In the genomic region with DNA sequence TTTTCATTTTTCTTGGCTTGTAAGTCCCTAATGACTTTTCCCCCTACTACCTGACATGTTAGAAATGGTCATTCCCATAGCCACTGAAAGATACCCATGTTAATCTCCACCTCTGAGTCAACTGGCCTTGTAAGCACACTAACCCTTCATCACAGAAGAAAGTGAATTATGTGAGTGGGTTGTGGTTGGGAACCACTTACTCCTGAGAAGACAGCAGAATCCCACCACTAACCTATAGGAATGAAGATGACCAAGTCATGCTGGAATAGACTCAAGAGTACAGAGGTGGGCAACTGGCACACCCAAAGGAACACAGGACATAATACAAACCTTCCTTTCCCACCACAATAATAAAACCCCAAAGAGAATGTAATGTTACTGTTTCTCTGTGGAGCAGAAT, we compare ENCODE assay signal across 12 cellular contexts. TPM values are rescaled to one million over a fixed set of nuclear protein-coding genes. Genes with fewer than 3 reads are reported as not detected.
A peak's percentile ranks its signal among the peaks of the same experiment; 100 is the strongest.
DNase-seq lines count a peak whose midpoint lies in the region; ATAC-seq and TF ChIP-seq lines count a peak whose summit lies in the region.
"Had no signal": no experiment of that assay in that cellular context is flagged by ENCODE, and none has a peak within 500 bp of the region (broad histone marks: within the 10 kb centered on the region; RNA-seq: fewer than 3 reads in every experiment).

No MANE protein-coding gene starts in this region.

- H3K4me3 ChIP-seq in dorsolateral prefrontal cortex = peak overlapping the region in 24 of 59 donors; percentile 8 to 54 (median 31)
- no peak overlapping the region for H3K4me3 ChIP-seq in upper lobe of left lung

- no peak for TF ChIP-seq EP300 in upper lobe of left lung (IDR thresholded peaks at IDR 0.05)

- H3K27me3 Mint-ChIP-seq in activated naive CD8-positive, alpha-beta T cell treated with anti-CD3 and anti-CD28 coated beads, Interleukin-2, amount 50 U/mL, for 24 hours = peaks cover 3% of the 10 kb centered on the region
- H3K27me3 Mint-ChIP-seq in activated naive CD8-positive, alpha-beta T cell treated with anti-CD3 and anti-CD28 coated beads for 36 hours = peaks cover 14% of the 10 kb centered on the region
- no peaks in the 10 kb centered on the region for H3K27me3 Mint-ChIP-seq in osteocyte (ENCODE audit: unreplicated experiment)
- peaks cover 10 to 15% of the 10 kb centered on the region in 2 donors for H3K27me3 Mint-ChIP-seq in natural killer cell treated with Interleukin-12 subunit alpha and Interleukin-12 subunit beta and Interleukin-15 and Interleukin-18, amount 100 ng/mL, for 72 hours
- H3K27me3 Mint-ChIP-seq: progenitor cell of endocrine pancreas had no signal

- H3K27me3 ChIP-seq in dorsolateral prefrontal cortex = no peaks in the 10 kb centered on the region
- H3K27me3 ChIP-seq in upper lobe of left lung = no peaks in the 10 kb centered on the region

- peaks cover 0 to 3% (median 0%) of the 10 kb centered on the region in 4 donors for H3K9me3 ChIP-seq in upper lobe of left lung

- H3K4me1 ChIP-seq in upper lobe of left lung = peaks cover 26 to 50% (median 38%) of the 10 kb centered on the region in 4 donors

- ATAC-seq in activated naive CD8-positive, alpha-beta T cell treated with anti-CD3 and anti-CD28 coated beads, Interleukin-2, amount 50 U/mL, for 24 hours = no peak
- no peak for ATAC-seq in upper lobe of left lung (ENCODE audit: low FRiP score in 2 of 2)
- no peak for ATAC-seq in natural killer cell treated with Interleukin-12 subunit alpha and Interleukin-12 subunit beta and Interleukin-15 and Interleukin-18, amount 100 ng/mL, for 72 hours
- ATAC-seq: activated CD8-positive, alpha-beta T cell treated with anti-CD3 and anti-CD28 coated beads, Interleukin-2, amount 10 ng/mL, durations not matched to agents 7 days and 5 days had no signal

- TF ChIP-seq CTCF in dorsolateral prefrontal cortex (IDR thresholded peaks at IDR 0.05 in 54 of 56, conservative IDR thresholded peaks at IDR 0.05 in 2 of 56; ENCODE audit: low read depth in 1 of 56, partially characterized antibody in 56 of 56) (no peak), osteocyte (IDR thresholded peaks at IDR 0.05) (no peak), upper lobe of left lung (IDR thresholded peaks at IDR 0.05) (no peak)

- DNase-seq in activated naive CD8-positive, alpha-beta T cell treated with anti-CD3 and anti-CD28 coated beads, Interleukin-2, amount 50 U/mL, for 24 hours = no peak
- DNase-seq in activated naive CD8-positive, alpha-beta T cell treated with anti-CD3 and anti-CD28 coated beads for 36 hours = no peak
- DNase-seq in dorsolateral prefrontal cortex = no peak
- DNase-seq in osteocyte (ENCODE audit: extremely low spot score, unreplicated experiment) = no peak
- DNase-seq in upper lobe of left lung = no peak
- DNase-seq in natural killer cell treated with Interleukin-12 subunit alpha and Interleukin-12 subunit beta and Interleukin-15 and Interleukin-18, amount 100 ng/mL, for 72 hours (ENCODE audit: low spot score) = no peak
- no peak for DNase-seq in NK-92 treated with Interleukin-12 subunit alpha and Interleukin-12 subunit beta, amount 100 ng/mL, for 24 hours (lab: John Stamatoyannopoulos, UW)
- DNase-seq in NOMO-1 treated with DMSO at 0.1 percent for 48 hours (lab: John Stamatoyannopoulos, UW; ENCODE audit: unreplicated experiment) = no peak
- DNase-seq: activated CD8-positive, alpha-beta T cell treated with anti-CD3 and anti-CD28 coated beads, Interleukin-2, amount 10 ng/mL, durations not matched to agents 7 days and 5 days; glutamatergic neuron had no signal

- H3K27ac Mint-ChIP-seq in activated naive CD8-positive, alpha-beta T cell treated with anti-CD3 and anti-CD28 coated beads, Interleukin-2, amount 50 U/mL, for 24 hours = peak overlapping the region; percentile 1
- no peak overlapping the region for H3K27ac Mint-ChIP-seq in activated naive CD8-positive, alpha-beta T cell treated with anti-CD3 and anti-CD28 coated beads for 36 hours
- H3K27ac Mint-ChIP-seq in osteocyte (ENCODE audit: unreplicated experiment) = peak overlapping the region; percentile 88
- no peak overlapping the region for H3K27ac Mint-ChIP-seq in natural killer cell treated with Interleukin-12 subunit alpha and Interleukin-12 subunit beta and Interleukin-15 and Interleukin-18, amount 100 ng/mL, for 72 hours
- H3K27ac Mint-ChIP-seq: activated CD8-positive, alpha-beta T cell treated with anti-CD3 and anti-CD28 coated beads, Interleukin-2, amount 10 ng/mL, durations not matched to agents 7 days and 5 days; memory B cell had no signal

- intact Hi-C loops in dorsolateral prefrontal cortex (cut with DNase I) = loop anchor here (2.0 to 5.0 kb wide), 4 partner anchors 44 to 71 kb away; a partner anchor contains a TSS

- no peaks in the 10 kb centered on the region for H3K36me3 ChIP-seq in upper lobe of left lung

- H3K4me3 Mint-ChIP-seq in activated naive CD8-positive, alpha-beta T cell treated with anti-CD3 and anti-CD28 coated beads, Interleukin-2, amount 50 U/mL, for 24 hours = no peak overlapping the region
- no peak overlapping the region for H3K4me3 Mint-ChIP-seq in activated naive CD8-positive, alpha-beta T cell treated with anti-CD3 and anti-CD28 coated beads for 36 hours
- H3K4me3 Mint-ChIP-seq in osteocyte (ENCODE audit: unreplicated experiment) = no peak overlapping the region
- no peak overlapping the region for H3K4me3 Mint-ChIP-seq in natural killer cell treated with Interleukin-12 subunit alpha and Interleukin-12 subunit beta and Interleukin-15 and Interleukin-18, amount 100 ng/mL, for 72 hours
- H3K4me3 Mint-ChIP-seq: activated CD8-positive, alpha-beta T cell treated with anti-CD3 and anti-CD28 coated beads, Interleukin-2, amount 10 ng/mL, durations not matched to agents 7 days and 5 days; memory B cell had no signal

- peaks cover 4% of the 10 kb centered on the region for H3K36me3 Mint-ChIP-seq in activated naive CD8-positive, alpha-beta T cell treated with anti-CD3 and anti-CD28 coated beads, Interleukin-2, amount 50 U/mL, for 24 hours (ENCODE audit: low read depth)
- no peaks in the 10 kb centered on the region for H3K36me3 Mint-ChIP-seq in activated naive CD8-positive, alpha-beta T cell treated with anti-CD3 and anti-CD28 coated beads for 36 hours
- H3K36me3 Mint-ChIP-seq in osteocyte (ENCODE audit: unreplicated experiment) = peaks cover 26% of the 10 kb centered on the region
- H3K36me3 Mint-ChIP-seq in natural killer cell treated with Interleukin-12 subunit alpha and Interleukin-12 subunit beta and Interleukin-15 and Interleukin-18, amount 100 ng/mL, for 72 hours = no peaks in the 10 kb centered on the region

- peaks cover 10% of the 10 kb centered on the region for H3K4me1 Mint-ChIP-seq in activated naive CD8-positive, alpha-beta T cell treated with anti-CD3 and anti-CD28 coated beads, Interleukin-2, amount 50 U/mL, for 24 hours
- H3K4me1 Mint-ChIP-seq in activated naive CD8-positive, alpha-beta T cell treated with anti-CD3 and anti-CD28 coated beads for 36 hours = peaks cover 6% of the 10 kb centered on the region
- peaks cover 50% of the 10 kb centered on the region for H3K4me1 Mint-ChIP-seq in osteocyte (ENCODE audit: unreplicated experiment)
- peaks cover 0 to 10% of the 10 kb centered on the region in 2 donors for H3K4me1 Mint-ChIP-seq in natural killer cell treated with Interleukin-12 subunit alpha and Interleukin-12 subunit beta and Interleukin-15 and Interleukin-18, amount 100 ng/mL, for 72 hours (ENCODE audit: low read depth in 2 of 2)

- peak overlapping the region; percentile 9 to 91 (median 75) for H3K27ac ChIP-seq in dorsolateral prefrontal cortex
- peak overlapping the region; percentile 78 to 92 (median 89) for H3K27ac ChIP-seq in upper lobe of left lung

- H3K9me3 Mint-ChIP-seq in activated naive CD8-positive, alpha-beta T cell treated with anti-CD3 and anti-CD28 coated beads, Interleukin-2, amount 50 U/mL, for 24 hours = peaks cover 20% of the 10 kb centered on the region
- peaks cover 9% of the 10 kb centered on the region for H3K9me3 Mint-ChIP-seq in activated naive CD8-positive, alpha-beta T cell treated with anti-CD3 and anti-CD28 coated beads for 36 hours
- peaks cover 25% of the 10 kb centered on the region for H3K9me3 Mint-ChIP-seq in osteocyte (ENCODE audit: unreplicated experiment)
- no peaks in the 10 kb centered on the region for H3K9me3 Mint-ChIP-seq in natural killer cell treated with Interleukin-12 subunit alpha and Interleukin-12 subunit beta and Interleukin-15 and Interleukin-18, amount 100 ng/mL, for 72 hours

- TF ChIP-seq POLR2A in upper lobe of left lung (IDR thresholded peaks at IDR 0.05) = no peak

RNA-seq across cellular contexts. Expression of a gene that starts 30.1 kb away (rescaled TPM):
- under 1 TPM; 0.21 to 0.22 TPM for total RNA-seq in activated naive CD8-positive, alpha-beta T cell treated with anti-CD3 and anti-CD28 coated beads for 36 hours
- 10 to 100 TPM in 10 of 120 experiments, 1 to 10 TPM in 110; 1.7 to 13.4 (median 7.1) TPM for total RNA-seq in dorsolateral prefrontal cortex
- 2.5 and 3.6 TPM in 2 replicates for total RNA-seq in osteocyte
- total RNA-seq in upper lobe of left lung = 10 to 100 TPM in 3 of 6 donors, 1 to 10 TPM in 3; 3.7 to 13.0 (median 7.9) TPM
- total RNA-seq in natural killer cell treated with Interleukin-12 subunit alpha and Interleukin-12 subunit beta and Interleukin-15 and Interleukin-18, amount 100 ng/mL, for 72 hours = under 1 TPM; 0.21 to 0.73 TPM

Comparison
In these comparisons a context has a peak if more than half of its experiments do, and no peak if none do; other contexts are left out.
1. H3K27ac Mint-ChIP-seq: peak in activated naive CD8-positive, alpha-beta T cell treated with anti-CD3 and anti-CD28 coated beads, Interleukin-2, amount 50 U/mL, for 24 hours (single experiment) and osteocyte (single experiment); none in activated naive CD8-positive, alpha-beta T cell treated with anti-CD3 and anti-CD28 coated beads for 36 hours (single experiment) and natural killer cell treated with Interleukin-12 subunit alpha and Interleukin-12 subunit beta and Interleukin-15 and Interleukin-18, amount 100 ng/mL, for 72 hours (0 of 2).